In the genomic region with DNA sequence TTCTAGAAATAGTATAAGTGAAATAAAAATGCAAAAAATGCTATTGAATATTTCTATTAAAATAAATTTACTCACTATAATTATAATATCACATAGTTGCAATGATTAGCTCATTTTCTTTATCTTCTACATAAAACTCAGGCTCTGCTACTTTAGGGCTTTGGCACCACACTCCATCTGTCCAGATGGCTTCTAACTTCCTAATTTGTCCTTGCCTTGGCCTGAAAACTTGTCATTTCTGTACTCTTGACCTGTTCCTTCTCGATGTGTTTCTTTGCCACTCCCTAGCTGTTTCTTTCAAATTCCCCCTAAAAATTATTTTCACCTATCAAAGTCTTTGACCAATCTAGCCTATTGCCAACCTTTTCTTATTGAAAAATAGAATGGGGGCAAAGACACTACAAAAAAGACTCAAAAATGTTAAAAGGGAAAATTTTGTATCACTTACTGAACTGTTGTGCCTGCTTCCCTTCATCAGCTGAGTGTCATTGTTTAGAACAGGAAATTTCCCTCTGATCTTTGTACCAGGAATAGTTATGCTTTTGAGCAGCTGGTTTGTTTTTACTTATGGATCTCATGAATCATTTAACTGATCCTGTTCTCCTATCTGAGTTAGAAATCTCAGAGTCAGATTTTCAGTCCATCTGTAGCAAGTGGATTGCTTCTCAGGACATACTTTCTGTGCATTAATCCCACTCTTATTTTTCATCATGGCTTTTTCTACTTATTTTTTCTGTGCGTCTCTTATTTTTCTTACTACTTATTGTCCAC, we compare ENCODE assay signal across 25 cellular contexts.
DNase-seq lines count a peak whose midpoint lies in the region; ATAC-seq, FAIRE-seq and TF ChIP-seq lines count a peak whose summit lies in the region.
"Had no signal": no experiment of that assay in that cellular context is flagged by ENCODE, and none has a peak within 500 bp of the region (broad histone marks: within the 10 kb centered on the region; RNA-seq: fewer than 3 reads in every experiment).

No MANE protein-coding gene starts in this region.

- BruUV-seq in HepG2 (replicated peaks; lab: Mats Ljungman, UMichigan): no TSS peak

- no peak overlapping the region for H3K4me2 ChIP-seq in HepG2 (ENCODE audit: low read depth, low read length)
- H3K4me2 ChIP-seq: A549, GM23338, KMS-11 had no signal

- in situ Hi-C loops in HepG2 (cut with HindIII; ENCODE audit: extremely low pct_ligation_motif_present, low pct_unique_long_range_greater_than_20kb): no loop called here

- no peak overlapping the region for H3K4me3 Mint-ChIP-seq in dendritic cell treated with granulocyte-macrophage colony-stimulating factor and Interleukin-4, amounts not matched to agents 40 ng/mL and 50 ng/mL, for 4 days
- H3K4me3 Mint-ChIP-seq in WTC11 (no peak overlapping the region), CD14-positive monocyte (no peak overlapping the region)
- H3K4me3 Mint-ChIP-seq: B cell; CD4-positive, CD25-positive, alpha-beta regulatory T cell; GM23338 had no signal

- H3K27ac ChIP-seq in HepG2 (ENCODE audit: extremely low read length, insufficient read depth, low read length): no peak overlapping the region
- no peak overlapping the region for H3K27ac ChIP-seq in right lobe of liver
- H3K27ac ChIP-seq: A549, KMS-11, SK-N-MC had no signal

- H3K9me3 Mint-ChIP-seq in dendritic cell treated with granulocyte-macrophage colony-stimulating factor and Interleukin-4, amounts not matched to agents 40 ng/mL and 50 ng/mL, for 4 days: peaks cover 3% of the 10 kb centered on the region
- H3K9me3 Mint-ChIP-seq in WTC11: peaks cover 3% of the 10 kb centered on the region
- H3K9me3 Mint-ChIP-seq in CD14-positive monocyte: peaks cover 0 to 7% (median 2%) of the 10 kb centered on the region in 7 donors
- H3K9me3 Mint-ChIP-seq: GM23338 had no signal

- H3K27me3 Mint-ChIP-seq in dendritic cell treated with granulocyte-macrophage colony-stimulating factor and Interleukin-4, amounts not matched to agents 40 ng/mL and 50 ng/mL, for 4 days: no peaks in the 10 kb centered on the region
- H3K27me3 Mint-ChIP-seq in WTC11 (ENCODE audit: low read depth): no peaks in the 10 kb centered on the region
- H3K27me3 Mint-ChIP-seq in CD14-positive monocyte (ENCODE audit: low read depth in 3 of 3): peaks cover 0 to 3% (median 0%) of the 10 kb centered on the region in 3 donors
- H3K27me3 Mint-ChIP-seq: CD4-positive, CD25-positive, alpha-beta regulatory T cell had no signal

- H3K4me1 ChIP-seq in HepG2 (ENCODE audit: insufficient read depth, low read length) (no peaks in the 10 kb centered on the region), right lobe of liver (no peaks in the 10 kb centered on the region)
- H3K4me1 ChIP-seq: A549 had no signal

- CTCF ChIA-PET in HepG2 (lab: Yijun Ruan, JAX; ENCODE audit: low intra/inter-chr PET ratio, low total read pairs) (no interaction called here), WTC11 (lab: Charles Lee) (interaction anchor here (0.7 kb wide), 1 partner anchor 47 kb away, joined by 3 read pairs; no protein-coding TSS in a partner anchor)

- no peaks in the 10 kb centered on the region for H3K36me3 Mint-ChIP-seq in dendritic cell treated with granulocyte-macrophage colony-stimulating factor and Interleukin-4, amounts not matched to agents 40 ng/mL and 50 ng/mL, for 4 days (ENCODE audit: low read depth)
- H3K36me3 Mint-ChIP-seq in WTC11: no peaks in the 10 kb centered on the region
- peaks cover 0 to 12% of the 10 kb centered on the region in 2 donors for H3K36me3 Mint-ChIP-seq in CD14-positive monocyte
- H3K36me3 Mint-ChIP-seq: CD4-positive, CD25-positive, alpha-beta regulatory T cell had no signal

- H3K9ac ChIP-seq in HepG2 (ENCODE audit: insufficient read depth, low read depth, low read length): no peak overlapping the region
- H3K9ac ChIP-seq: KMS-11 had no signal

- DNase-seq in HepG2 (ENCODE audit: low spot score) (no peak), right lobe of liver (no peak), NCI-H524 (lab: John Stamatoyannopoulos, UW) (peak; percentile 21 to 60), urothelium cell line (ENCODE audit: low spot score) (no peak), WTC11 (ENCODE audit: low spot score) (no peak), CD14-positive monocyte (ENCODE audit: low spot score) (no peak)
- DNase-seq: CD4-positive, CD25-positive, alpha-beta regulatory T cell; DMS79 treated with DMSO at 0.1 percent for 48 hours; HCEC 1CT; IMR-90; NCI-H1694; NCI-H2081; NCI-H510A; NCI-H82; OCI-M1; SHP77 had no signal

- TF ChIP-seq RAD21 in HepG2 (CRISPR knock-in tag; IDR thresholded peaks at IDR 0.05): no peak

- POLR2A ChIA-PET in HepG2 (lab: Yijun Ruan, JAX): no interaction called here
- POLR2A ChIA-PET in WTC11 (lab: Charles Lee): no interaction called here

- WGBS in HepG2 (ENCODE audit: low lambda C conversion rate): 5% methylated on average over 2 of the region's 2 CpGs
- WGBS in right lobe of liver (ENCODE audit: insufficient coverage, low coverage, low lambda C conversion rate, missing lambda C conversion rate): 53% methylated on average over 2 of the region's 2 CpGs

- H3K79me2 ChIP-seq in HepG2 (ENCODE audit: insufficient read depth, low read length): no peaks in the 10 kb centered on the region

- TF ChIP-seq CTCF in HepG2 (CRISPR knock-in tag; IDR thresholded peaks at IDR 0.05): no peak
- no peak for TF ChIP-seq CTCF in right lobe of liver (IDR thresholded peaks at IDR 0.05)
- TF ChIP-seq CTCF in WTC11 (IDR thresholded peaks at IDR 0.05): no peak
- TF ChIP-seq CTCF in CD14-positive monocyte (IDR thresholded peaks at IDR 0.05): no peak

- no peak for TF ChIP-seq POLR2A in HepG2 (IDR thresholded peaks at IDR 0.05; ENCODE audit: insufficient read depth in 1 of 2, low read depth in 2 of 2, low read length in 2 of 2)
- no peak for TF ChIP-seq POLR2A in right lobe of liver (IDR thresholded peaks at IDR 0.05)

- intact Hi-C loops in HepG2 (cut with micrococcal nuclease; ENCODE audit: unreplicated experiment): no loop called here
- intact Hi-C loops in right lobe of liver (cut with DNase I): no loop called here
- intact Hi-C loops in dendritic cell treated with granulocyte-macrophage colony-stimulating factor and Interleukin-4, amounts not matched to agents 40 ng/mL and 50 ng/mL, for 4 days (cut with micrococcal nuclease): no loop called here
- intact Hi-C loops in CD14-positive monocyte (cut with micrococcal nuclease): no loop called here

- no peak overlapping the region for H2AFZ ChIP-seq in HepG2 (ENCODE audit: low read length)
- H2AFZ ChIP-seq: GM23338 had no signal

- FAIRE-seq in HepG2 (lab: Jason Lieb, UNC) (no peak), urothelium cell line (lab: Jason Lieb, UNC) (no peak)
- FAIRE-seq: A549, GM12878, HTR-8/SVneo had no signal

- ATAC-seq in HepG2 (no peak), right lobe of liver (no peak), WTC11 (no peak), HG03139 (IDR thresholded peaks at IDR 0.05; ENCODE audit: unreplicated experiment) (no peak)
- ATAC-seq: A549, GM12878, GM23338 had no signal

- TF ChIP-seq EP300 in HepG2 (IDR thresholded peaks at IDR 0.05; ENCODE audit: low read depth in 2 of 2, low read length in 2 of 2) (no peak), HepG2 (CRISPR knock-in tag; IDR thresholded peaks at IDR 0.05; ENCODE audit: borderline replicate concordance) (no peak)

- H3K4me1 Mint-ChIP-seq in dendritic cell treated with granulocyte-macrophage colony-stimulating factor and Interleukin-4, amounts not matched to agents 40 ng/mL and 50 ng/mL, for 4 days (ENCODE audit: low read depth): peaks cover 10% of the 10 kb centered on the region
- H3K4me1 Mint-ChIP-seq in WTC11 (no peaks in the 10 kb centered on the region), CD14-positive monocyte (no peaks in the 10 kb centered on the region)
- H3K4me1 Mint-ChIP-seq: B cell; CD4-positive, CD25-positive, alpha-beta regulatory T cell; GM23338 had no signal

- no peak overlapping the region for H3K4me3 ChIP-seq in HepG2 (replicated peaks in 1 of 3; ENCODE audit: insufficient read depth in 1 of 3, low read depth in 2 of 3, low read length in 3 of 3)
- no peak overlapping the region for H3K4me3 ChIP-seq in right lobe of liver
- H3K4me3 ChIP-seq: A549, GM12878, GM23338, SK-N-MC had no signal

- peak overlapping the region; percentile 22 for H3K27ac Mint-ChIP-seq in dendritic cell treated with granulocyte-macrophage colony-stimulating factor and Interleukin-4, amounts not matched to agents 40 ng/mL and 50 ng/mL, for 4 days
- H3K27ac Mint-ChIP-seq in WTC11 (no peak overlapping the region), CD14-positive monocyte (peak overlapping the region in 2 of 7 donors; percentile 50 to 55)
- H3K27ac Mint-ChIP-seq: B cell; CD4-positive, CD25-positive, alpha-beta regulatory T cell; GM23338 had no signal

- no peaks in the 10 kb centered on the region for H4K20me1 ChIP-seq in HepG2 (ENCODE audit: insufficient read depth, low read length)

- no peaks in the 10 kb centered on the region for H3K9me3 ChIP-seq in HepG2 (ENCODE audit: low read length)
- H3K9me3 ChIP-seq in right lobe of liver: no peaks in the 10 kb centered on the region
- H3K9me3 ChIP-seq: A549 had no signal

- H3K27me3 ChIP-seq in HepG2 (ENCODE audit: control insufficient read depth in 1 of 2, insufficient read depth in 2 of 2, low read length in 2 of 2) (no peaks in the 10 kb centered on the region), right lobe of liver (no peaks in the 10 kb centered on the region)

- no peaks in the 10 kb centered on the region for H3K36me3 ChIP-seq in HepG2 (replicated peaks in 1 of 2; ENCODE audit: control insufficient read depth in 1 of 2, insufficient read depth in 2 of 2, low read length in 2 of 2)
- no peaks in the 10 kb centered on the region for H3K36me3 ChIP-seq in right lobe of liver

TF ChIP-seq in HepG2, 621 proteins besides CTCF, POLR2A, EP300 and RAD21:
- TF ChIP-seq, protein P1, sequence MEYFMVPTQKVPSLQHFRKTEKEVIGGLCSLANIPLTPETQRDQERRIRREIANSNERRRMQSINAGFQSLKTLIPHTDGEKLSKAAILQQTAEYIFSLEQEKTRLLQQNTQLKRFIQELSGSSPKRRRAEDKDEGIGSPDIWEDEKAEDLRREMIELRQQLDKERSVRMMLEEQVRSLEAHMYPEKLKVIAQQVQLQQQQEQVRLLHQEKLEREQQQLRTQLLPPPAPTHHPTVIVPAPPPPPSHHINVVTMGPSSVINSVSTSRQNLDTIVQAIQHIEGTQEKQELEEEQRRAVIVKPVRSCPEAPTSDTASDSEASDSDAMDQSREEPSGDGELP (IDR thresholded peaks at IDR 0.05; ENCODE audit: borderline replicate concordance, low read depth): peak; percentile 9; the same call in 1 of the 2 replicates
- TF ChIP-seq NFYB (CRISPR knock-in tag; IDR thresholded peaks at IDR 0.05): no peak

TF ChIP-seq in WTC11, 78 proteins besides CTCF, POLR2A, EP300 and RAD21 (continues in another document):
- TF ChIP-seq RORB (CRISPR knock-in tag; IDR thresholded peaks at IDR 0.05): no peak
- TF ChIP-seq, protein P2, sequence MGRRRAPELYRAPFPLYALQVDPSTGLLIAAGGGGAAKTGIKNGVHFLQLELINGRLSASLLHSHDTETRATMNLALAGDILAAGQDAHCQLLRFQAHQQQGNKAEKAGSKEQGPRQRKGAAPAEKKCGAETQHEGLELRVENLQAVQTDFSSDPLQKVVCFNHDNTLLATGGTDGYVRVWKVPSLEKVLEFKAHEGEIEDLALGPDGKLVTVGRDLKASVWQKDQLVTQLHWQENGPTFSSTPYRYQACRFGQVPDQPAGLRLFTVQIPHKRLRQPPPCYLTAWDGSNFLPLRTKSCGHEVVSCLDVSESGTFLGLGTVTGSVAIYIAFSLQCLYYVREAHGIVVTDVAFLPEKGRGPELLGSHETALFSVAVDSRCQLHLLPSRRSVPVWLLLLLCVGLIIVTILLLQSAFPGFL (CRISPR knock-in tag; IDR thresholded peaks at IDR 0.05; ENCODE audit: borderline replicate concordance): no peak

Comparison
In these comparisons a context has a peak if more than half of its experiments do, and no peak if none do; other contexts are left out.
1. DNase-seq: peak in NCI-H524 (2 of 2); none in HepG2 (single experiment), right lobe of liver (0 of 3), urothelium cell line (single experiment), WTC11 (single experiment) and CD14-positive monocyte (single experiment).